ENCODE assay signal across 12 cellular contexts in genomic region chr1:1205769-1206375, GRCh38. TPM values are rescaled to one million over a fixed set of nuclear protein-coding genes. Genes with fewer than 3 reads are reported as not detected.
DNase-seq lines count a peak whose midpoint lies in the region; ATAC-seq, FAIRE-seq and TF ChIP-seq lines count a peak whose summit lies in the region.
"Had no signal": no experiment of that assay in that cellular context is flagged by ENCODE, and none has a peak within 500 bp of the region (broad histone marks: within the 10 kb centered on the region; RNA-seq: fewer than 3 reads in every experiment).

No MANE protein-coding gene starts in this region.

- H3K27me3 ChIP-seq in HUES48 (ENCODE audit: control insufficient read depth, insufficient read depth, low read length) (peaks cover 21% of the 10 kb centered on the region), bronchial epithelial cell (ENCODE audit: control insufficient read depth, insufficient read depth, low read length) (peaks cover 2% of the 10 kb centered on the region), MG63 (no peaks in the 10 kb centered on the region)

- peak; percentile 47 for DNase-seq in CD14-positive monocyte (ENCODE audit: low spot score)
- DNase-seq in bronchial epithelial cell (ENCODE audit: low read depth) = no peak
- DNase-seq in naive B cell = no peak
- no peak for DNase-seq in caudate nucleus (lab: John Stamatoyannopoulos, UW)
- no peak for DNase-seq in NCI-H1092 treated with DMSO at 0.1 percent for 48 hours (lab: John Stamatoyannopoulos, UW)
- no peak for DNase-seq in MG63
- DNase-seq in NCI-H1417 treated with DMSO at 0.1 percent for 48 hours (lab: John Stamatoyannopoulos, UW) = no peak
- DNase-seq: T1000 had no signal

- H3K27ac ChIP-seq in HUES48 (ENCODE audit: low read depth, low read length) = no peak overlapping the region
- H3K27ac ChIP-seq in caudate nucleus (ENCODE audit: low read depth, low read length) = no peak overlapping the region

- H3K4me3 ChIP-seq in HUES48 (ENCODE audit: low read depth, low read length) = peak overlapping the region; percentile 53
- peak overlapping the region; percentile 25 for H3K4me3 ChIP-seq in bronchial epithelial cell (ENCODE audit: low read depth, low read length)
- H3K4me3 ChIP-seq in MG63 = no peak overlapping the region
- H3K4me3 ChIP-seq: lung had no signal

- ATAC-seq in naive B cell (ENCODE audit: low read depth in 2 of 2) = no peak

- no peak for FAIRE-seq in bronchial epithelial cell (lab: Jason Lieb, UNC)

- H3K4me3 Mint-ChIP-seq in CD14-positive monocyte = no peak overlapping the region
- H3K4me3 Mint-ChIP-seq in naive B cell = peak overlapping the region in 7 of 8 donors; percentile 68 to 90 (median 80)

- H3K4me1 Mint-ChIP-seq in CD14-positive monocyte (peaks cover 5% of the 10 kb centered on the region), naive B cell (peaks cover 18 to 35% (median 19%) of the 10 kb centered on the region in 3 donors)

- H3K27me3 Mint-ChIP-seq in CD14-positive monocyte (ENCODE audit: low read depth in 3 of 3) = peaks cover 40 to 74% (median 46%) of the 10 kb centered on the region in 3 donors
- peaks cover 0 to 30% (median 14%) of the 10 kb centered on the region in 3 donors for H3K27me3 Mint-ChIP-seq in naive B cell

- intact Hi-C loops in CD14-positive monocyte (cut with micrococcal nuclease) = no loop called here

- H3K36me3 Mint-ChIP-seq in CD14-positive monocyte (peaks cover 0 to 1% of the 10 kb centered on the region in 2 donors), naive B cell (no peaks in the 10 kb centered on the region)

- H3K4me1 ChIP-seq in HUES48 (ENCODE audit: control insufficient read depth, insufficient read depth, low read length) = peaks cover 4% of the 10 kb centered on the region; the same call in 1 of the 2 replicates

- no peaks in the 10 kb centered on the region for H3K36me3 ChIP-seq in HUES48 (ENCODE audit: control insufficient read depth, insufficient read depth, low read length)
- no peaks in the 10 kb centered on the region for H3K36me3 ChIP-seq in bronchial epithelial cell (ENCODE audit: control insufficient read depth, insufficient read depth, low read length)
- H3K36me3 ChIP-seq in MG63 = no peaks in the 10 kb centered on the region

- H3K9me3 ChIP-seq in HUES48 (ENCODE audit: control insufficient read depth, insufficient read depth, low read length) (no peaks in the 10 kb centered on the region), MG63 (no peaks in the 10 kb centered on the region)

- TF ChIP-seq CTCF in CD14-positive monocyte (IDR thresholded peaks at IDR 0.05) (no peak), bronchial epithelial cell (IDR thresholded peaks at IDR 0.05; ENCODE audit: insufficient read depth, low read length, severe bottlenecking) (no peak)

- H3K9me3 Mint-ChIP-seq in CD14-positive monocyte = peaks cover 0 to 3% (median 2%) of the 10 kb centered on the region in 7 donors
- no peaks in the 10 kb centered on the region for H3K9me3 Mint-ChIP-seq in naive B cell

- H3K27ac Mint-ChIP-seq in CD14-positive monocyte (no peak overlapping the region), naive B cell (peak overlapping the region in 2 of 6 donors; percentile 82 to 87)

- H3K9ac ChIP-seq in HUES48 (ENCODE audit: low read depth, low read length) = no peak overlapping the region

RNA-seq across cellular contexts. Expression of gene TNFRSF18, which starts 0.5 kb away (rescaled TPM):
- polyA plus RNA-seq in CD14-positive monocyte (not detected), naive B cell (ENCODE audit: low read depth in 6 of 6) (10 to 100 TPM in 1 of 6 donors, 1 to 10 TPM in 5; 2.4 to 13.0 (median 7.9) TPM)
- 1.7 TPM in 1 of 2 replicates, not detected in the other for total RNA-seq in bronchial epithelial cell
- not detected in 2 replicates for total RNA-seq in MG63 (2014; rRNA removed; shearing (Covaris generic); ENCODE audit: low replicate concordance)
- total RNA-seq: cerebellum, M059J had no signal

RNA-seq across cellular contexts. Expression of gene TNFRSF4, which starts 8.1 kb away (rescaled TPM):
- polyA plus RNA-seq in CD14-positive monocyte (not detected), naive B cell (ENCODE audit: low read depth in 6 of 6) (under 1 TPM in 3 of 6 donors, not detected in 3; 0.18 to 0.36 (median 0.32) TPM)
- 0.13 TPM in 1 of 2 replicates, not detected in the other for total RNA-seq in bronchial epithelial cell
- not detected in 2 replicates for total RNA-seq in MG63 (2014; rRNA removed; shearing (Covaris generic); ENCODE audit: low replicate concordance)
- total RNA-seq: cerebellum, M059J had no signal

RNA-seq across cellular contexts. Expression of gene SDF4, which starts 25.9 kb away (rescaled TPM):
- 10 to 100 TPM; 81.7 to 89.0 TPM for polyA plus RNA-seq in CD14-positive monocyte
- total RNA-seq in bronchial epithelial cell = 68.2 and 81.3 TPM in 2 replicates
- 100 to 1,000 TPM in 1 of 6 donors, 10 to 100 TPM in 5; 64.8 to 101 (median 85.4) TPM for polyA plus RNA-seq in naive B cell (ENCODE audit: low read depth in 6 of 6)
- total RNA-seq in MG63 (2014; rRNA removed; shearing (Covaris generic); ENCODE audit: low replicate concordance) = 93.0 and 126 TPM in 2 replicates

RNA-seq across cellular contexts. Expression of gene B3GALT6, which starts 26.2 kb away (rescaled TPM):
- 1 to 10 TPM; 1.9 to 8.8 TPM for polyA plus RNA-seq in CD14-positive monocyte
- total RNA-seq in bronchial epithelial cell = 19.1 and 24.5 TPM in 2 replicates
- polyA plus RNA-seq in naive B cell (ENCODE audit: low read depth in 6 of 6) = 10 to 100 TPM in 5 of 6 donors, 1 to 10 TPM in 1; 6.9 to 22.9 (median 12.9) TPM
- total RNA-seq in MG63 (2014; rRNA removed; shearing (Covaris generic); ENCODE audit: low replicate concordance) = 36.6 and 37.4 TPM in 2 replicates

RNA-seq across cellular contexts. Expression of gene TTLL10, which starts 32.2 kb away (rescaled TPM):
- polyA plus RNA-seq in CD14-positive monocyte (under 1 TPM in 1 of 2 donors, not detected in 1; 0.06 TPM), naive B cell (ENCODE audit: low read depth in 6 of 6) (not detected)
- total RNA-seq in bronchial epithelial cell = not detected in 2 replicates
- total RNA-seq in MG63 (2014; rRNA removed; shearing (Covaris generic); ENCODE audit: low replicate concordance) = not detected in 2 replicates
- total RNA-seq: M059J had no signal

Comparison
In these comparisons a context has a peak if more than half of its experiments do, and no peak if none do; other contexts are left out.
1. H3K4me3 Mint-ChIP-seq: peak in naive B cell (7 of 8); none in CD14-positive monocyte (0 of 2).